Comparison of ENCODE assay signal across 18 cellular contexts in genomic region chr4:25807101-25807728, GRCh38.
"Had no signal": no experiment of that assay in that cellular context is flagged by ENCODE, and none has a peak within 500 bp of the region (broad histone marks: within the 10 kb centered on the region; RNA-seq: fewer than 3 reads in every experiment).

No MANE protein-coding gene starts in this region.

- DNase-seq: activated CD4-positive, alpha-beta T cell treated with anti-CD3 and anti-CD28 coated beads for 36 hours; activated CD8-positive, alpha-beta memory T cell treated with anti-CD3 and anti-CD28 coated beads, Interleukin-2, amount 50 U/mL, for 4 hours; activated CD8-positive, alpha-beta T cell treated with anti-CD3 and anti-CD28 coated beads for 36 hours; activated naive CD8-positive, alpha-beta T cell treated with anti-CD3 and anti-CD28 coated beads, Interleukin-2, amount 10 ng/mL, durations not matched to agents 7 days and 5 days; aorta; colonic mucosa; effector CD8-positive, alpha-beta T cell; hippocampal formation; immature natural killer cell; mammary epithelial cell; pancreas; stimulated activated CD4-positive, alpha-beta T cell treated with anti-CD3 and anti-CD28 coated beads, Interleukin-4, amount 100 ng/mL, for 4 hours; stomach; T-helper 9 cell had no signal

- H3K4me1 ChIP-seq: colonic mucosa had no signal

- H3K4me3 ChIP-seq: cardiac muscle cell, colonic mucosa, pancreas, stomach, thoracic aorta had no signal

- H3K27ac ChIP-seq: cardiac muscle cell, colonic mucosa, stomach, thoracic aorta, VCaP had no signal

- H3K4me3 Mint-ChIP-seq: activated CD4-positive, alpha-beta T cell treated with anti-CD3 and anti-CD28 coated beads for 36 hours; activated CD8-positive, alpha-beta T cell treated with anti-CD3 and anti-CD28 coated beads for 36 hours; activated naive CD8-positive, alpha-beta T cell treated with anti-CD3 and anti-CD28 coated beads, Interleukin-2, amount 10 ng/mL, durations not matched to agents 7 days and 5 days; immature natural killer cell had no signal

- H3K27me3 Mint-ChIP-seq: activated CD4-positive, alpha-beta T cell treated with anti-CD3 and anti-CD28 coated beads for 36 hours; activated CD8-positive, alpha-beta T cell treated with anti-CD3 and anti-CD28 coated beads for 36 hours; activated naive CD8-positive, alpha-beta T cell treated with anti-CD3 and anti-CD28 coated beads, Interleukin-2, amount 10 ng/mL, durations not matched to agents 7 days and 5 days had no signal

- H3K27ac Mint-ChIP-seq: activated CD4-positive, alpha-beta T cell treated with anti-CD3 and anti-CD28 coated beads for 36 hours; activated CD8-positive, alpha-beta T cell treated with anti-CD3 and anti-CD28 coated beads for 36 hours; activated naive CD8-positive, alpha-beta T cell treated with anti-CD3 and anti-CD28 coated beads, Interleukin-2, amount 10 ng/mL, durations not matched to agents 7 days and 5 days; immature natural killer cell had no signal

- ATAC-seq: activated CD4-positive, alpha-beta T cell treated with anti-CD3 and anti-CD28 coated beads for 36 hours; activated CD8-positive, alpha-beta T cell treated with anti-CD3 and anti-CD28 coated beads for 36 hours; left lobe of liver had no signal

- H3K9me3 ChIP-seq: colonic mucosa, pancreas, stomach, thoracic aorta had no signal

- H3K27me3 ChIP-seq: cardiac muscle cell, colonic mucosa, pancreas, stomach had no signal

- H3K36me3 ChIP-seq: cardiac muscle cell, thoracic aorta had no signal

- H3K9me3 Mint-ChIP-seq: activated CD8-positive, alpha-beta T cell treated with anti-CD3 and anti-CD28 coated beads for 36 hours; activated naive CD8-positive, alpha-beta T cell treated with anti-CD3 and anti-CD28 coated beads, Interleukin-2, amount 10 ng/mL, durations not matched to agents 7 days and 5 days; immature natural killer cell had no signal

- H3K4me1 Mint-ChIP-seq: activated CD4-positive, alpha-beta T cell treated with anti-CD3 and anti-CD28 coated beads for 36 hours; activated naive CD8-positive, alpha-beta T cell treated with anti-CD3 and anti-CD28 coated beads, Interleukin-2, amount 10 ng/mL, durations not matched to agents 7 days and 5 days; immature natural killer cell had no signal
